2 cellular contexts compared by ENCODE assay signal in the genomic region with DNA sequence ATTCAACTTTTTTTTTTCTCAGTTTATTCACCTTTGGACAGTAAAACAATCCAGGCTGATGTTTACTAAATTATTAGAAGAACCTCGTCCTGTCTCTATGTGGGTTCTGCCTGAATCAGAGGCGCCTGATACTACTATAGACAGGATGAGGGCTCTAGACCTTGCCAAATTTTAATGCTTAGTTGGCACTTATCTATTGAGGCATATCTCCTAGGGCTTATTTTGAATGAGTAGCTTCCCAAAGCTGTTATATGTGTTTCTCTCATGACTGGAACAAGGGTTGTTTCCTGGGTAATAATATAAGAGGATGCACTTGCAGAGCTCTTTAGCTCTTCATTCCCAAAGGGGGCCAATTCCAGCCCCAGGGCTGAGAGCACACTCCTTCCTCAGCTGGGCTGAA.
TF ChIP-seq lines count a peak whose summit lies in the region.

No MANE protein-coding gene starts in this region.

TF ChIP-seq in GM23338, 12 proteins besides CTCF, POLR2A, EP300 and RAD21 (continued from another document):
- TF ChIP-seq, protein P1, sequence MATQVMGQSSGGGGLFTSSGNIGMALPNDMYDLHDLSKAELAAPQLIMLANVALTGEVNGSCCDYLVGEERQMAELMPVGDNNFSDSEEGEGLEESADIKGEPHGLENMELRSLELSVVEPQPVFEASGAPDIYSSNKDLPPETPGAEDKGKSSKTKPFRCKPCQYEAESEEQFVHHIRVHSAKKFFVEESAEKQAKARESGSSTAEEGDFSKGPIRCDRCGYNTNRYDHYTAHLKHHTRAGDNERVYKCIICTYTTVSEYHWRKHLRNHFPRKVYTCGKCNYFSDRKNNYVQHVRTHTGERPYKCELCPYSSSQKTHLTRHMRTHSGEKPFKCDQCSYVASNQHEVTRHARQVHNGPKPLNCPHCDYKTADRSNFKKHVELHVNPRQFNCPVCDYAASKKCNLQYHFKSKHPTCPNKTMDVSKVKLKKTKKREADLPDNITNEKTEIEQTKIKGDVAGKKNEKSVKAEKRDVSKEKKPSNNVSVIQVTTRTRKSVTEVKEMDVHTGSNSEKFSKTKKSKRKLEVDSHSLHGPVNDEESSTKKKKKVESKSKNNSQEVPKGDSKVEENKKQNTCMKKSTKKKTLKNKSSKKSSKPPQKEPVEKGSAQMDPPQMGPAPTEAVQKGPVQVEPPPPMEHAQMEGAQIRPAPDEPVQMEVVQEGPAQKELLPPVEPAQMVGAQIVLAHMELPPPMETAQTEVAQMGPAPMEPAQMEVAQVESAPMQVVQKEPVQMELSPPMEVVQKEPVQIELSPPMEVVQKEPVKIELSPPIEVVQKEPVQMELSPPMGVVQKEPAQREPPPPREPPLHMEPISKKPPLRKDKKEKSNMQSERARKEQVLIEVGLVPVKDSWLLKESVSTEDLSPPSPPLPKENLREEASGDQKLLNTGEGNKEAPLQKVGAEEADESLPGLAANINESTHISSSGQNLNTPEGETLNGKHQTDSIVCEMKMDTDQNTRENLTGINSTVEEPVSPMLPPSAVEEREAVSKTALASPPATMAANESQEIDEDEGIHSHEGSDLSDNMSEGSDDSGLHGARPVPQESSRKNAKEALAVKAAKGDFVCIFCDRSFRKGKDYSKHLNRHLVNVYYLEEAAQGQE (IDR thresholded peaks at IDR 0.05; ENCODE audit: unreplicated experiment), result no peak
- TF ChIP-seq CREB1 (CRISPR knock-in tag; IDR thresholded peaks at IDR 0.05; ENCODE audit: low read depth), result no peak
- no peak for TF ChIP-seq NANOG (IDR thresholded peaks at IDR 0.05; ENCODE audit: borderline replicate concordance)
- no peak for TF ChIP-seq EZH2phosphoT487 (IDR thresholded peaks at IDR 0.05; ENCODE audit: unreplicated experiment)
- TF ChIP-seq ZNF114 (CRISPR knock-in tag; IDR thresholded peaks at IDR 0.05), result no peak
- TF ChIP-seq STAT1 (IDR thresholded peaks at IDR 0.05; ENCODE audit: unreplicated experiment), result no peak
- TF ChIP-seq ETS1 (IDR thresholded peaks at IDR 0.05), result no peak
- no peak for TF ChIP-seq ZNF331 (CRISPR knock-in tag; IDR thresholded peaks at IDR 0.05; ENCODE audit: low read depth)
- no peak for TF ChIP-seq JUNB (IDR thresholded peaks at IDR 0.05; ENCODE audit: unreplicated experiment)
- no peak for TF ChIP-seq EZH2 (IDR thresholded peaks at IDR 0.05; ENCODE audit: low read depth, unreplicated experiment)
TF ChIP-seq in GM23338: peak in this region for 0.

TF ChIP-seq in WTC11, 78 proteins besides CTCF, POLR2A, EP300 and RAD21 (continued from another document):
- TF ChIP-seq, protein P2, sequence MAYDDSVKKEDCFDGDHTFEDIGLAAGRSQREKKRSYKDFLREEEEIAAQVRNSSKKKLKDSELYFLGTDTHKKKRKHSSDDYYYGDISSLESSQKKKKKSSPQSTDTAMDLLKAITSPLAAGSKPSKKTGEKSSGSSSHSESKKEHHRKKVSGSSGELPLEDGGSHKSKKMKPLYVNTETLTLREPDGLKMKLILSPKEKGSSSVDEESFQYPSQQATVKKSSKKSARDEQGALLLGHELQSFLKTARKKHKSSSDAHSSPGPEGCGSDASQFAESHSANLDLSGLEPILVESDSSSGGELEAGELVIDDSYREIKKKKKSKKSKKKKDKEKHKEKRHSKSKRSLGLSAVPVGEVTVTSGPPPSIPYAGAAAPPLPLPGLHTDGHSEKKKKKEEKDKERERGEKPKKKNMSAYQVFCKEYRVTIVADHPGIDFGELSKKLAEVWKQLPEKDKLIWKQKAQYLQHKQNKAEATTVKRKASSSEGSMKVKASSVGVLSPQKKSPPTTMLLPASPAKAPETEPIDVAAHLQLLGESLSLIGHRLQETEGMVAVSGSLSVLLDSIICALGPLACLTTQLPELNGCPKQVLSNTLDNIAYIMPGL (CRISPR knock-in tag; IDR thresholded peaks at IDR 0.05), result no peak
- TF ChIP-seq HMGA2 (CRISPR knock-in tag; IDR thresholded peaks at IDR 0.05), result no peak
- TF ChIP-seq, protein P3, sequence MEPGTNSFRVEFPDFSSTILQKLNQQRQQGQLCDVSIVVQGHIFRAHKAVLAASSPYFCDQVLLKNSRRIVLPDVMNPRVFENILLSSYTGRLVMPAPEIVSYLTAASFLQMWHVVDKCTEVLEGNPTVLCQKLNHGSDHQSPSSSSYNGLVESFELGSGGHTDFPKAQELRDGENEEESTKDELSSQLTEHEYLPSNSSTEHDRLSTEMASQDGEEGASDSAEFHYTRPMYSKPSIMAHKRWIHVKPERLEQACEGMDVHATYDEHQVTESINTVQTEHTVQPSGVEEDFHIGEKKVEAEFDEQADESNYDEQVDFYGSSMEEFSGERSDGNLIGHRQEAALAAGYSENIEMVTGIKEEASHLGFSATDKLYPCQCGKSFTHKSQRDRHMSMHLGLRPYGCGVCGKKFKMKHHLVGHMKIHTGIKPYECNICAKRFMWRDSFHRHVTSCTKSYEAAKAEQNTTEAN (CRISPR knock-in tag; IDR thresholded peaks at IDR 0.05), result no peak
- TF ChIP-seq FOXK1 (CRISPR knock-in tag; IDR thresholded peaks at IDR 0.05), result no peak
